In the genomic region with DNA sequence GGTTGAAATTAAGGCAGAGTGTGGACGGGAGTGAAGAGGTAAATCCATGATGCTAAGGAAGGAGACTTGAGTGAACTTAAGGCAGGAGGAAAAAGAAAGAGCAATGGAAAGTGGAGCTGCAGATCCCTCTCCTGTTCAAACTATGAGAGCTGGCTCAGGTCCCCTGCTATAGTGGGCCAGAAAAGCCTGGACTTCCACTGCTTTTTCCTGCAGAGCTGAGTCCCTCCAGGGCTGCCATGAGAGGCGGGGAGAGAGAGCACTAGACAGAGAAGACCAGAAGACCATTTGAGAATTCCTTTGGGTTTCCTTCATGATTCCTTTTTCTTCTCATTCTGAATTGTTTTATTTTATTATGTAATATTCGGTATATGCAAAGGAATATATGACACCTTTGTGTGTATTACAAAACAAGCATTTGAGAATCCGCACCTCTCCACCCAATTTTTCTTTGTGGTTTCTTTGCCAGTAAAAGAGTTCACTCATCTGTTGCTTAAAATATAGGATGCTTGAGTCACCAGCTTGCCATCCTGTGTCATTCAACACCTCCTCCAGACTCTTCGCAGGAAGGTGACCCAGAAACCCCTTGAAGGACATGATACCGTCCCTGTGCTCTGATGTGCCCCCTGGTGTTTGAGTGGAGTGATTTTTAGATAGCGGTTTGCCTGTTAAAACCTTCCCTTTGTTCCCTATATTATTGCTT, we compare ENCODE assay signal across 8 cellular contexts. TPM values are rescaled to one million over a fixed set of nuclear protein-coding genes. Genes with fewer than 3 reads are reported as not detected.
DNase-seq lines count a peak whose midpoint lies in the region; ATAC-seq, FAIRE-seq and TF ChIP-seq lines count a peak whose summit lies in the region.

No MANE protein-coding gene starts in this region.

- no peak for ATAC-seq in GM18873 (IDR thresholded peaks at IDR 0.05; ENCODE audit: low FRiP score, unreplicated experiment)
- no peak for ATAC-seq in HG02642 (IDR thresholded peaks at IDR 0.05; ENCODE audit: poor library complexity, unreplicated experiment)

- no peaks in the 10 kb centered on the region for H3K27me3 Mint-ChIP-seq in progenitor cell of endocrine pancreas

- CTCF ChIA-PET in AG04450 (lab: Charles Lee): interaction anchor here (0.5 to 5.0 kb wide), 10 partner anchors 15 to 160 kb away, joined by 3 to 41 read pairs (median 4); partner anchors contain the start of genes CCDC134 and MEI1

- POLR2A ChIA-PET in AG04450 (lab: Yijun Ruan, JAX): no interaction called here

- no peak overlapping the region for H3K4me3 Mint-ChIP-seq in progenitor cell of endocrine pancreas (ENCODE audit: low read depth)

- H3K4me3 ChIP-seq in AG04450 (ENCODE audit: low read depth, low read length): no peak overlapping the region

- no peaks in the 10 kb centered on the region for H3K27me3 ChIP-seq in AG04450 (ENCODE audit: control insufficient read depth, insufficient read depth, low read length)

- peaks cover 2% of the 10 kb centered on the region for H3K36me3 Mint-ChIP-seq in progenitor cell of endocrine pancreas (ENCODE audit: insufficient read depth)

- peaks cover 8% of the 10 kb centered on the region for H3K4me1 Mint-ChIP-seq in progenitor cell of endocrine pancreas (ENCODE audit: low read depth)

- peak overlapping the region; percentile 52 for H3K27ac Mint-ChIP-seq in progenitor cell of endocrine pancreas

- no peaks in the 10 kb centered on the region for H3K9me3 Mint-ChIP-seq in progenitor cell of endocrine pancreas (ENCODE audit: low read depth)

- H3K9me3 ChIP-seq in AG04450 (ENCODE audit: control insufficient read depth, insufficient read depth, low read length): no peaks in the 10 kb centered on the region

- peak; percentile 87 for FAIRE-seq in RCC 7860 (lab: Jason Lieb, UNC)

- peak; percentile 73 for TF ChIP-seq CTCF in AG04450 (IDR thresholded peaks at IDR 0.05; ENCODE audit: low read depth, low read length)
- peak; percentile 59 for TF ChIP-seq CTCF in progenitor cell of endocrine pancreas (IDR thresholded peaks at IDR 0.05; ENCODE audit: unreplicated experiment)

- DNase-seq in AG04450 (ENCODE audit: low read depth, low spot score) (no peak), GM19240 (ENCODE audit: insufficient read length, low spot score) (peak; percentile 63), RCC 7860 (ENCODE audit: low spot score) (peak; percentile 73), fibroblast of peridontal ligament (ENCODE audit: extremely low read depth) (peak; percentile 27), progenitor cell of endocrine pancreas (ENCODE audit: low spot score, unreplicated experiment) (no peak)
- peak; percentile 83 for DNase-seq in activated T-cell treated with anti-CD3 and anti-CD28 coated beads, Interleukin-2, amount 50 U/mL, for 48 hours

- no peak overlapping the region for H3K27ac ChIP-seq in AG04450 (ENCODE audit: low read depth, low read length)

RNA-seq across cellular contexts. Expression of gene SREBF2, which starts 24.4 kb away (rescaled TPM):
- 31.7 and 39.1 TPM in 2 replicates for polyA plus RNA-seq in AG04450 (2011; rRNA removed)
- polyA minus RNA-seq in AG04450 (2011; rRNA and poly(A)+ RNA removed): 42.7 and 49.5 TPM in 2 replicates
- total RNA-seq in progenitor cell of endocrine pancreas: 154 and 156 TPM in 2 replicates

RNA-seq across cellular contexts. Expression of gene CCDC134, which starts 56.8 kb away (rescaled TPM):
- 2.6 and 3.5 TPM in 2 replicates for polyA plus RNA-seq in AG04450 (2011; rRNA removed)
- polyA minus RNA-seq in AG04450 (2011; rRNA and poly(A)+ RNA removed): 15.6 and 17.8 TPM in 2 replicates
- total RNA-seq in progenitor cell of endocrine pancreas: 23.3 and 24.2 TPM in 2 replicates

RNA-seq across cellular contexts. Expression of gene SHISA8, which starts 57.6 kb away (rescaled TPM):
- not detected in 2 replicates for polyA plus RNA-seq in AG04450 (2011; rRNA removed)
- polyA minus RNA-seq in AG04450 (2011; rRNA and poly(A)+ RNA removed): not detected in 2 replicates
- not detected in 2 replicates for total RNA-seq in progenitor cell of endocrine pancreas

Comparison
In these comparisons a context has a peak if more than half of its experiments do, and no peak if none do; other contexts are left out.
1. DNase-seq: peak in GM19240 (single experiment), RCC 7860 (single experiment), activated T-cell treated with anti-CD3 and anti-CD28 coated beads, Interleukin-2, amount 50 U/mL, for 48 hours (2 of 2) and fibroblast of peridontal ligament (single experiment); none in AG04450 (single experiment) and progenitor cell of endocrine pancreas (single experiment).